8 cellular contexts compared by ENCODE assay signal in the genomic region with DNA sequence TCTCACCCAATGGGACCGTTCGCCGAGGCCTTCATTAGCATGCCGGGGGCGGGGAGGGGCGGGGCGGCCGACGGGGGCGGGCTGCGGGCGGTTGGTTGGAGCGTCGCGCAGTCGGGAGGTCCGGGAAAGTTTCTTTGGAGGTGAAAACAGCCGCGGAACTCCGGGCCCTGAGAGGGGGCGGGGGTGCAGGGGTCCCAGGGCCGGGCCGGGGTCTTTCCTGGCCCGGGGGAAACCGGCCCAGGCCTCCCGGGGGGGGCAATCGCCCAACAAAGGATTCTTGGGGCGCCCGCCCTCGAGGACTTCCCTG. TPM values are rescaled to one million over a fixed set of nuclear protein-coding genes. Genes with fewer than 3 reads are reported as not detected.
DNase-seq lines count a peak whose midpoint lies in the region; ATAC-seq, FAIRE-seq and TF ChIP-seq lines count a peak whose summit lies in the region.

Gene HMG20B (plus strand): TSS at position 90 of the 307 bp plus-strand sequence. CDS start 366 bp downstream, outside the sequence.

- H3K27ac ChIP-seq in SK-N-MC (peak within 1 kb of the TSS; percentile 79; the same call in 1 of the 2 replicates), pancreas (peak within 1 kb of the TSS in 3 of 4 donors; percentile 48 to 68 (median 66))

- H3K27me3 ChIP-seq in pancreas = no peaks in the 10 kb centered on the region

- no peaks in the 10 kb centered on the region for H3K4me1 ChIP-seq in pancreas

- no peaks in the 10 kb centered on the region for H3K9me3 ChIP-seq in SK-N-MC (ENCODE audit: low read depth, low read length)
- H3K9me3 ChIP-seq in pancreas = no peaks in the 10 kb centered on the region

- H3K36me3 ChIP-seq in SK-N-MC (ENCODE audit: insufficient read depth, low read length) = peaks cover 25% of the 10 kb centered on the region; the same call in 1 of the 2 replicates
- no peaks in the 10 kb centered on the region for H3K36me3 ChIP-seq in pancreas

- intact Hi-C loops in pancreas (cut with DNase I) = no loop called here

- no peak for ATAC-seq in pancreas
- no peak for ATAC-seq in GM18861 (IDR thresholded peaks at IDR 0.05; ENCODE audit: unreplicated experiment)
- ATAC-seq in HG03565 (IDR thresholded peaks at IDR 0.05; ENCODE audit: unreplicated experiment) = no peak

- FAIRE-seq in pancreas (lab: Jason Lieb, UNC) = no peak

- peak within 1 kb of the TSS; percentile 92 for H3K9ac ChIP-seq in SK-N-MC (ENCODE audit: insufficient read length)

- DNase-seq in SK-N-MC (ENCODE audit: low read depth, low spot score) = no peak
- DNase-seq in fibroblast of villous mesenchyme (ENCODE audit: low read depth) = no peak
- no peak for DNase-seq in pancreas
- DNase-seq in NCI-H1092 treated with DMSO at 0.1 percent for 48 hours (lab: John Stamatoyannopoulos, UW) = no peak
- no peak for DNase-seq in NCI-H2196 treated with DMSO at 0.1 percent for 48 hours (lab: John Stamatoyannopoulos, UW; ENCODE audit: unreplicated experiment)

- WGBS in pancreas, 2 donors = 1 to 2% methylated on average over 17 to 30 of the region's 30 CpGs

- TF ChIP-seq CTCF in GM12875 (IDR thresholded peaks at IDR 0.05; ENCODE audit: borderline replicate concordance, insufficient read depth, low read depth, low read length) = no peak
- TF ChIP-seq CTCF in fibroblast of villous mesenchyme (IDR thresholded peaks at IDR 0.05; ENCODE audit: insufficient read depth, low read depth, low read length) = no peak
- TF ChIP-seq CTCF in pancreas (IDR thresholded peaks at IDR 0.05) = no peak

- peak within 1 kb of the TSS; percentile 93 for H3K4me3 ChIP-seq in GM12875 (ENCODE audit: low read depth, low read length)
- peak within 1 kb of the TSS; percentile 97 for H3K4me3 ChIP-seq in SK-N-MC
- peak within 1 kb of the TSS; percentile 76 for H3K4me3 ChIP-seq in fibroblast of villous mesenchyme (ENCODE audit: low read depth, low read length)
- H3K4me3 ChIP-seq in pancreas = peak within 1 kb of the TSS; percentile 83 to 96 (median 92)

RNA-seq across cellular contexts. Expression of gene HMG20B, which starts in this region (rescaled TPM):
- total RNA-seq in fibroblast of villous mesenchyme = 72.5 and 124 TPM in 2 replicates
- 10 to 100 TPM; 26.3 to 45.7 (median 30.6) TPM for total RNA-seq in pancreas
- polyA plus RNA-seq in pancreas = 100 to 1,000 TPM in 1 of 2 donors, 10 to 100 TPM in 1; 84.0 to 102 TPM
